Comparison of ENCODE assay signal across 1 cellular context in genomic region chr2:73970850-73971471, GRCh38.
TF ChIP-seq lines count a peak whose summit lies in the region.

No MANE protein-coding gene starts in this region.

TF ChIP-seq in WTC11, 78 proteins besides CTCF, POLR2A, EP300 and RAD21 (continued from another document):
- TF ChIP-seq, protein P1, sequence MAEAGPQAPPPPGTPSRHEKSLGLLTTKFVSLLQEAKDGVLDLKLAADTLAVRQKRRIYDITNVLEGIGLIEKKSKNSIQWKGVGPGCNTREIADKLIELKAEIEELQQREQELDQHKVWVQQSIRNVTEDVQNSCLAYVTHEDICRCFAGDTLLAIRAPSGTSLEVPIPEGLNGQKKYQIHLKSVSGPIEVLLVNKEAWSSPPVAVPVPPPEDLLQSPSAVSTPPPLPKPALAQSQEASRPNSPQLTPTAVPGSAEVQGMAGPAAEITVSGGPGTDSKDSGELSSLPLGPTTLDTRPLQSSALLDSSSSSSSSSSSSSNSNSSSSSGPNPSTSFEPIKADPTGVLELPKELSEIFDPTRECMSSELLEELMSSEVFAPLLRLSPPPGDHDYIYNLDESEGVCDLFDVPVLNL (CRISPR knock-in tag; IDR thresholded peaks at IDR 0.05; ENCODE audit: borderline replicate concordance, low read depth), result no peak
- no peak for TF ChIP-seq CREB1 (CRISPR knock-in tag; IDR thresholded peaks at IDR 0.05)
- TF ChIP-seq ARID4B (CRISPR knock-in tag; IDR thresholded peaks at IDR 0.05; ENCODE audit: borderline replicate concordance), result no peak
- TF ChIP-seq, protein P2, sequence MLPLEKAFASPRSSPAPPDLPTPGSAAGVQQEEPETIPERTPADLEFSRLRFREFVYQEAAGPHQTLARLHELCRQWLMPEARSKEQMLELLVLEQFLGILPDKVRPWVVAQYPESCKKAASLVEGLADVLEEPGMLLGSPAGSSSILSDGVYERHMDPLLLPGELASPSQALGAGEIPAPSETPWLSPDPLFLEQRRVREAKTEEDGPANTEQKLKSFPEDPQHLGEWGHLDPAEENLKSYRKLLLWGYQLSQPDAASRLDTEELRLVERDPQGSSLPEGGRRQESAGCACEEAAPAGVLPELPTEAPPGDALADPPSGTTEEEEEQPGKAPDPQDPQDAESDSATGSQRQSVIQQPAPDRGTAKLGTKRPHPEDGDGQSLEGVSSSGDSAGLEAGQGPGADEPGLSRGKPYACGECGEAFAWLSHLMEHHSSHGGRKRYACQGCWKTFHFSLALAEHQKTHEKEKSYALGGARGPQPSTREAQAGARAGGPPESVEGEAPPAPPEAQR (CRISPR knock-in tag; IDR thresholded peaks at IDR 0.05), result no peak
- no peak for TF ChIP-seq ZNF423 (CRISPR knock-in tag; IDR thresholded peaks at IDR 0.05)
